Comparison of ENCODE assay signal across 22 cellular contexts in genomic region chr7:2290877-2291276, GRCh38.
"Had no signal": no experiment of that assay in that cellular context is flagged by ENCODE, and none has a peak within 500 bp of the region (broad histone marks: within the 10 kb centered on the region; RNA-seq: fewer than 3 reads in every experiment).

No MANE protein-coding gene starts in this region.

- H3K9me3 ChIP-seq: adrenal gland had no signal

- FAIRE-seq: TTC549 had no signal

- H3K4me1 Mint-ChIP-seq: activated CD4-positive, alpha-beta T cell treated with anti-CD3 and anti-CD28 coated beads for 36 hours; activated naive CD8-positive, alpha-beta T cell treated with anti-CD3 and anti-CD28 coated beads, Interleukin-2, amount 10 ng/mL, durations not matched to agents 7 days and 5 days had no signal

- H3K9me3 Mint-ChIP-seq: activated CD8-positive, alpha-beta T cell treated with anti-CD3 and anti-CD28 coated beads for 36 hours; activated naive CD8-positive, alpha-beta T cell treated with anti-CD3 and anti-CD28 coated beads, Interleukin-2, amount 10 ng/mL, durations not matched to agents 7 days and 5 days; activated T-cell treated with anti-CD3 and anti-CD28 coated beads, Interleukin-2, amount 50 U/mL, for 72 hours had no signal

- H3K27ac Mint-ChIP-seq: activated CD4-positive, alpha-beta T cell treated with anti-CD3 and anti-CD28 coated beads for 36 hours; activated CD8-positive, alpha-beta T cell treated with anti-CD3 and anti-CD28 coated beads for 36 hours; activated naive CD8-positive, alpha-beta T cell treated with anti-CD3 and anti-CD28 coated beads, Interleukin-2, amount 10 ng/mL, durations not matched to agents 7 days and 5 days; activated T-cell treated with anti-CD3 and anti-CD28 coated beads, Interleukin-2, amount 50 U/mL, for 72 hours had no signal

- H3K27me3 ChIP-seq: adrenal gland had no signal

- H3K27me3 Mint-ChIP-seq: activated CD4-positive, alpha-beta T cell treated with anti-CD3 and anti-CD28 coated beads for 36 hours; activated CD8-positive, alpha-beta T cell treated with anti-CD3 and anti-CD28 coated beads for 36 hours; activated naive CD8-positive, alpha-beta T cell treated with anti-CD3 and anti-CD28 coated beads, Interleukin-2, amount 10 ng/mL, durations not matched to agents 7 days and 5 days had no signal

- ATAC-seq: activated CD4-positive, alpha-beta T cell treated with anti-CD3 and anti-CD28 coated beads for 36 hours; activated CD8-positive, alpha-beta T cell treated with anti-CD3 and anti-CD28 coated beads for 36 hours; activated T-cell treated with anti-CD3 and anti-CD28 coated beads, Interleukin-2, amount 50 U/mL, for 72 hours had no signal

- H3K4me3 Mint-ChIP-seq: activated CD4-positive, alpha-beta T cell treated with anti-CD3 and anti-CD28 coated beads for 36 hours; activated CD8-positive, alpha-beta T cell treated with anti-CD3 and anti-CD28 coated beads for 36 hours; activated naive CD8-positive, alpha-beta T cell treated with anti-CD3 and anti-CD28 coated beads, Interleukin-2, amount 10 ng/mL, durations not matched to agents 7 days and 5 days; activated T-cell treated with anti-CD3 and anti-CD28 coated beads, Interleukin-2, amount 50 U/mL, for 72 hours had no signal

- H3K4me3 ChIP-seq: adrenal gland had no signal

- H3K27ac ChIP-seq: adrenal gland had no signal

- H3K4me1 ChIP-seq: adrenal gland had no signal

- DNase-seq: activated CD4-positive, alpha-beta T cell treated with anti-CD3 and anti-CD28 coated beads for 36 hours; activated CD8-positive, alpha-beta memory T cell treated with anti-CD3 and anti-CD28 coated beads, Interleukin-2, amount 50 U/mL, for 4 hours; activated CD8-positive, alpha-beta T cell treated with anti-CD3 and anti-CD28 coated beads for 36 hours; activated naive CD4-positive, alpha-beta T cell treated with anti-CD3 and anti-CD28 coated beads, Interleukin-2, amount 50 U/mL, for 16 hours; activated naive CD8-positive, alpha-beta T cell treated with anti-CD3 and anti-CD28 coated beads, Interleukin-2, amount 10 ng/mL, durations not matched to agents 7 days and 5 days; activated T-cell treated with anti-CD3 and anti-CD28 coated beads, Interleukin-2, amount 50 U/mL, for 72 hours; adrenal gland; anterior cingulate cortex; Karpas-422; MM.1S; NCI-H1105; NCI-H1436; NCI-H1694 treated with DMSO at 0.1 percent for 48 hours; NCI-H2029 treated with DMSO at 0.1 percent for 48 hours; NCI-H345; NCI-H510A; NCI-H526 treated with DMSO at 0.1 percent for 48 hours; NCI-H82; SIG-M5; T-helper 2 cell; T1000 had no signal

- H3K36me3 ChIP-seq: adrenal gland had no signal
